Comparison of ENCODE assay signal across 1 cellular context in the genomic region with DNA sequence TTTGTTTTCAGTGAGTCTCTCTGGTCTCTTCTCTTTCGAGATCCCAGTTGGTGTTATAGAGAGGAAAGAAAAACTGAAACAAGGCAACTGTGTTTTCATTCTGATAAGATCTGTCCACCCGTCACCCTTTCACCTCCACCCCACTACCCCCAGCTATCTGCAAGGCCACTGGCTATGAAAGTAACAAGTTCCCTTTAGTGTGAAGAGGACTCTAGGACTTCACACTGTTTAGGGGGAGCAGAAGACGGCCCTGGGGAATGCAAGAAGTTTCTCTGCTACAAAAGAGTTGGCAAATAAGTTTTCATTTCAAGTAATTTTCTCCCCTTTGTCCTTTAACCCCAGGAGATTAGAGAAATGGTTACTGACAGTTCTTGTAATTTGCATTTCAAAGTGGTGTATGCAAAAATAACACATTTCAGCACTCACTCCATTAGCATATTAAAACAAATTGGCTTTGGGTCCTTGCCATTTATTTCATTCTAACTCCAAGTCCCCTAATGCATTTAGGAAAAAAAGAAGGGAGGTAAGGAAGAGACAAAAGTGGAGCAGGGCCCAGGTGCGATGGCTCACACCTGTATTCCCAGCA.
TF ChIP-seq lines count a peak whose summit lies in the region.

No MANE protein-coding gene starts in this region.

TF ChIP-seq in GM23338, 12 proteins besides CTCF, POLR2A, EP300 and RAD21:
- no peak for TF ChIP-seq REST (IDR thresholded peaks at IDR 0.05; ENCODE audit: unreplicated experiment)
- TF ChIP-seq NANOG (IDR thresholded peaks at IDR 0.05; ENCODE audit: borderline replicate concordance): peak; percentile 79
